22 cellular contexts compared by ENCODE assay signal in genomic region chr9:78014776-78015175, GRCh38. TPM values are rescaled to one million over a fixed set of nuclear protein-coding genes. Genes with fewer than 3 reads are reported as not detected.
DNase-seq lines count a peak whose midpoint lies in the region; ATAC-seq and TF ChIP-seq lines count a peak whose summit lies in the region.
"Had no signal": no experiment of that assay in that cellular context is flagged by ENCODE, and none has a peak within 500 bp of the region (broad histone marks: within the 10 kb centered on the region; RNA-seq: fewer than 3 reads in every experiment).

No MANE protein-coding gene starts in this region.

- no peak for TF ChIP-seq CTCF in Loucy (conservative IDR thresholded peaks at IDR 0.05; ENCODE audit: low read length)
- TF ChIP-seq CTCF in fibroblast of pulmonary artery (IDR thresholded peaks at IDR 0.05; ENCODE audit: low read length, missing control alignments) = no peak
- TF ChIP-seq CTCF in adrenal gland (IDR thresholded peaks at IDR 0.05) = no peak

- H3K4me1 Mint-ChIP-seq in naive thymus-derived CD8-positive, alpha-beta T cell = peaks cover 35 to 53% (median 49%) of the 10 kb centered on the region in 4 donors

- H3K36me3 Mint-ChIP-seq in naive thymus-derived CD8-positive, alpha-beta T cell = peaks cover 0 to 4% (median 4%) of the 10 kb centered on the region in 3 donors

- intact Hi-C loops in adrenal gland (cut with DNase I) = no loop called here

- H3K23ac ChIP-seq in mesendoderm (ENCODE audit: low read length) = no peak overlapping the region

- H3K27me3 ChIP-seq in ACC112 (ENCODE audit: insufficient read depth, low read length) (no peaks in the 10 kb centered on the region), Loucy (ENCODE audit: insufficient read depth, low read length, poor library complexity, severe bottlenecking) (no peaks in the 10 kb centered on the region), mesendoderm (ENCODE audit: insufficient read depth, low read length, poor library complexity) (peaks cover 2% of the 10 kb centered on the region), adrenal gland (no peaks in the 10 kb centered on the region)
- H3K27me3 ChIP-seq: gastroesophageal sphincter had no signal

- no peak overlapping the region for H4K8ac ChIP-seq in mesendoderm (ENCODE audit: low read depth, low read length)

- peaks cover 13% of the 10 kb centered on the region for H3K79me1 ChIP-seq in mesendoderm (ENCODE audit: low read length)

- ATAC-seq in naive thymus-derived CD8-positive, alpha-beta T cell = no peak
- ATAC-seq: gastroesophageal sphincter, left colon, psoas muscle had no signal

- H3K4me3 Mint-ChIP-seq in naive thymus-derived CD8-positive, alpha-beta T cell = no peak overlapping the region
- H3K4me3 Mint-ChIP-seq: activated CD4-positive, alpha-beta T cell treated with anti-CD3 and anti-CD28 coated beads, Interleukin-2, amount 10 ng/mL, durations not matched to agents 7 days and 5 days; nephron had no signal

- H3K27ac Mint-ChIP-seq in naive thymus-derived CD8-positive, alpha-beta T cell = peak overlapping the region in 1 of 10 donors; percentile 22
- H3K27ac Mint-ChIP-seq: activated CD4-positive, alpha-beta T cell treated with anti-CD3 and anti-CD28 coated beads, Interleukin-2, amount 10 ng/mL, durations not matched to agents 7 days and 5 days; nephron had no signal

- H3K4ac ChIP-seq in mesendoderm (ENCODE audit: low read depth, low read length) = no peak overlapping the region

- H3K9ac ChIP-seq in Loucy (ENCODE audit: low read depth, low read length, poor library complexity, severe bottlenecking) (no peak overlapping the region), mesendoderm (ENCODE audit: low read length) (no peak overlapping the region)

- H4K20me1 ChIP-seq in Loucy (ENCODE audit: insufficient read depth, low read length, poor library complexity, severe bottlenecking) = peaks cover 95% of the 10 kb centered on the region

- peaks cover 37% of the 10 kb centered on the region for H3K4me1 ChIP-seq in ACC112 (ENCODE audit: control insufficient read depth, insufficient read depth, low read length, unreplicated experiment)
- H3K4me1 ChIP-seq in Loucy (ENCODE audit: insufficient read depth, low read length, poor library complexity, severe bottlenecking) = peaks cover 78% of the 10 kb centered on the region
- H3K4me1 ChIP-seq in mesendoderm (ENCODE audit: control insufficient read depth, low read depth, low read length) = peaks cover 5% of the 10 kb centered on the region
- H3K4me1 ChIP-seq in adrenal gland (replicated peaks in 1 of 2) = peaks cover 0 to 20% of the 10 kb centered on the region in 2 donors

- no peak for TF ChIP-seq POLR2A in adrenal gland (IDR thresholded peaks at IDR 0.05)

- H3K27ac ChIP-seq in ACC112 (ENCODE audit: low read depth, low read length) (peak overlapping the region; percentile 21; the same call in 1 of the 2 replicates), mesendoderm (ENCODE audit: low read depth, low read length) (no peak overlapping the region), adrenal gland (no peak overlapping the region)
- H3K27ac ChIP-seq: gastroesophageal sphincter, psoas muscle had no signal

- no peaks in the 10 kb centered on the region; the same call in 1 of the 2 replicates for H3F3A ChIP-seq in Loucy (ENCODE audit: low read depth)

- no peak overlapping the region for H2AFZ ChIP-seq in ACC112 (ENCODE audit: low read length, unreplicated experiment)
- H2AFZ ChIP-seq in Loucy (ENCODE audit: low read length) = no peak overlapping the region

- H2AK5ac ChIP-seq in mesendoderm (ENCODE audit: low read length) = no peak overlapping the region

- H2BK5ac ChIP-seq in mesendoderm (ENCODE audit: low read length) = no peak overlapping the region

- H3K36me3 ChIP-seq in ACC112 (ENCODE audit: insufficient read depth, low read length) = no peaks in the 10 kb centered on the region
- 0 out of 2 replicates have a peak, but pooled peaks cover 6% of the 10 kb centered on the region for H3K36me3 ChIP-seq in Loucy (ENCODE audit: insufficient read depth, low read length)
- H3K36me3 ChIP-seq in mesendoderm (ENCODE audit: control insufficient read depth, insufficient read depth, low read length) = no peaks in the 10 kb centered on the region
- H3K36me3 ChIP-seq in adrenal gland (replicated peaks in 1 of 2) = no peaks in the 10 kb centered on the region
- H3K36me3 ChIP-seq: gastroesophageal sphincter had no signal

- no CpG with 5 or more reads among the region's 6 CpGs for WGBS in mesendoderm (ENCODE audit: extremely low coverage, insufficient coverage, low lambda C conversion rate)
- 87 to 93% (median 91%) methylated on average over 6 of the region's 6 CpGs for WGBS in adrenal gland, 4 donors

- H3K27me3 Mint-ChIP-seq in naive thymus-derived CD8-positive, alpha-beta T cell = no peaks in the 10 kb centered on the region
- H3K27me3 Mint-ChIP-seq: activated CD4-positive, alpha-beta T cell treated with anti-CD3 and anti-CD28 coated beads, Interleukin-2, amount 10 ng/mL, durations not matched to agents 7 days and 5 days had no signal

- H3K9me3 Mint-ChIP-seq in naive thymus-derived CD8-positive, alpha-beta T cell = peaks cover 0 to 2% (median 0%) of the 10 kb centered on the region in 9 donors
- H3K9me3 Mint-ChIP-seq: nephron had no signal

- H3K9me2 ChIP-seq in Loucy (replicated peaks; ENCODE audit: low read depth, low read length) = no peaks in the 10 kb centered on the region

- no peaks in the 10 kb centered on the region for H3K9me3 ChIP-seq in Loucy (ENCODE audit: insufficient read depth, low read depth, low read length)
- no peaks in the 10 kb centered on the region for H3K9me3 ChIP-seq in adrenal gland (replicated peaks in 1 of 3)
- H3K9me3 ChIP-seq: gastroesophageal sphincter, psoas muscle had no signal

- no peak overlapping the region for H3K18ac ChIP-seq in mesendoderm (ENCODE audit: low read length)

- H4K5ac ChIP-seq in mesendoderm (ENCODE audit: low read length) = no peak overlapping the region

- H3K56ac ChIP-seq in mesendoderm (ENCODE audit: low read length) = no peak overlapping the region

- peaks cover 78% of the 10 kb centered on the region for H3K79me2 ChIP-seq in ACC112 (ENCODE audit: control insufficient read depth, insufficient read depth, low read length, unreplicated experiment)
- H3K79me2 ChIP-seq in Loucy (ENCODE audit: insufficient read depth, low read length) = peaks cover 100% of the 10 kb centered on the region
- peaks cover 36% of the 10 kb centered on the region for H3K79me2 ChIP-seq in mesendoderm (ENCODE audit: control insufficient read depth, insufficient read depth, low read length)

- H2BK120ac ChIP-seq in mesendoderm (ENCODE audit: low read depth, low read length) = no peak overlapping the region

- H3K4me3 ChIP-seq in ACC112 (ENCODE audit: low read depth, low read length) (no peak overlapping the region), Loucy (ENCODE audit: low read length, poor library complexity, severe bottlenecking) (no peak overlapping the region), fibroblast of pulmonary artery (replicated peaks; ENCODE audit: low read depth, low read length) (no peak overlapping the region), mesendoderm (ENCODE audit: low read length) (no peak overlapping the region), adrenal gland (no peak overlapping the region)
- H3K4me3 ChIP-seq: gastroesophageal sphincter, psoas muscle had no signal

- no peak overlapping the region for H2BK15ac ChIP-seq in mesendoderm (replicated peaks; ENCODE audit: low read depth)

- peak; percentile 94 for DNase-seq in amniotic epithelial cell (ENCODE audit: low read depth)
- DNase-seq in fibroblast of pulmonary artery (ENCODE audit: low read depth) = peak; percentile 39
- no peak for DNase-seq in mesendoderm
- no peak for DNase-seq in kidney glomerular epithelial cell (lab: John Stamatoyannopoulos, UW)
- DNase-seq in adrenal gland = no peak
- DNase-seq in naive thymus-derived CD8-positive, alpha-beta T cell = no peak
- DNase-seq: activated CD4-positive, alpha-beta T cell treated with anti-CD3 and anti-CD28 coated beads, Interleukin-2, amount 10 ng/mL, durations not matched to agents 7 days and 5 days; aorta; C1 segment of cervical spinal cord; DMS 273 treated with DMSO at 0.1 percent for 48 hours; H7; left colon; NCI-H2029 treated with DMSO at 0.1 percent for 48 hours; NCI-H446 treated with DMSO at 0.1 percent for 48 hours; psoas muscle; stimulated activated CD4-positive, alpha-beta T cell treated with anti-CD3 and anti-CD28 coated beads, Interleukin-12 subunit alpha, Interleukin-12 subunit beta, amount 100 ng/mL, for 4 hours; stimulated activated CD8-positive, alpha-beta memory T cell treated with anti-CD3 and anti-CD28 coated beads, Interleukin-4, amount 100 ng/mL, for 48 hours; substantia nigra had no signal

- peak overlapping the region; percentile 99 for H3K4me2 ChIP-seq in Loucy (ENCODE audit: low read depth, low read length, poor library complexity, severe bottlenecking)
- H3K4me2 ChIP-seq in mesendoderm (ENCODE audit: low read length) = no peak overlapping the region

- POLR2A ChIA-PET in naive thymus-derived CD8-positive, alpha-beta T cell (lab: Charles Lee) = interaction anchor here (0.6 to 0.7 kb wide), 2 partner anchors 15 to 1399 kb away, joined by 3 to 4 read pairs; no protein-coding TSS in a partner anchor

RNA-seq across cellular contexts. Expression of gene GNAQ, which starts 16.8 kb away (rescaled TPM):
- 35.6 TPM for polyA plus RNA-seq in mesendoderm (2013, experiment 1 of 2)
- polyA plus RNA-seq in mesendoderm (2013, experiment 2 of 2) = 36.2 TPM
- total RNA-seq in adrenal gland = 10 to 100 TPM; 36.3 to 71.7 (median 51.6) TPM
- 10 to 100 TPM; 15.8 to 44.2 (median 24.6) TPM for polyA plus RNA-seq in adrenal gland
- total RNA-seq in naive thymus-derived CD8-positive, alpha-beta T cell = 10 to 100 TPM; 33.3 to 40.0 TPM
- polyA plus RNA-seq in naive thymus-derived CD8-positive, alpha-beta T cell = 10 to 100 TPM in 1 of 3 donors, 1 to 10 TPM in 2; 6.9 to 15.6 (median 9.9) TPM

Comparison
In these comparisons a context has a peak if more than half of its experiments do, and no peak if none do; other contexts are left out.
1. DNase-seq: peak in amniotic epithelial cell (single experiment) and fibroblast of pulmonary artery (single experiment); none in mesendoderm (single experiment), kidney glomerular epithelial cell (single experiment), adrenal gland (0 of 7) and naive thymus-derived CD8-positive, alpha-beta T cell (0 of 10).